In genomic region chr9:86122309-86122708, GRCh38 we compare ENCODE assay signal across 1 cellular context.
TF ChIP-seq lines count a peak whose summit lies in the region.

No MANE protein-coding gene starts in this region.

TF ChIP-seq in HepG2, 621 proteins besides CTCF, POLR2A, EP300 and RAD21:
- TF ChIP-seq SMAD3 (CRISPR knock-in tag; IDR thresholded peaks at IDR 0.05): no peak
- no peak for TF ChIP-seq ZSCAN30 (CRISPR knock-in tag; IDR thresholded peaks at IDR 0.05)
- TF ChIP-seq ZNF34 (CRISPR knock-in tag; IDR thresholded peaks at IDR 0.05; ENCODE audit: borderline replicate concordance): no peak
- no peak for TF ChIP-seq ZBTB38 (CRISPR knock-in tag; IDR thresholded peaks at IDR 0.05)
- TF ChIP-seq PBX2 (CRISPR knock-in tag; IDR thresholded peaks at IDR 0.05): no peak
- TF ChIP-seq, protein P1, sequence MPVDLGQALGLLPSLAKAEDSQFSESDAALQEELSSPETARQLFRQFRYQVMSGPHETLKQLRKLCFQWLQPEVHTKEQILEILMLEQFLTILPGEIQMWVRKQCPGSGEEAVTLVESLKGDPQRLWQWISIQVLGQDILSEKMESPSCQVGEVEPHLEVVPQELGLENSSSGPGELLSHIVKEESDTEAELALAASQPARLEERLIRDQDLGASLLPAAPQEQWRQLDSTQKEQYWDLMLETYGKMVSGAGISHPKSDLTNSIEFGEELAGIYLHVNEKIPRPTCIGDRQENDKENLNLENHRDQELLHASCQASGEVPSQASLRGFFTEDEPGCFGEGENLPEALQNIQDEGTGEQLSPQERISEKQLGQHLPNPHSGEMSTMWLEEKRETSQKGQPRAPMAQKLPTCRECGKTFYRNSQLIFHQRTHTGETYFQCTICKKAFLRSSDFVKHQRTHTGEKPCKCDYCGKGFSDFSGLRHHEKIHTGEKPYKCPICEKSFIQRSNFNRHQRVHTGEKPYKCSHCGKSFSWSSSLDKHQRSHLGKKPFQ (CRISPR knock-in tag; IDR thresholded peaks at IDR 0.05; ENCODE audit: insufficient replicate concordance): no peak
- no peak for TF ChIP-seq ZNF691 (CRISPR knock-in tag; IDR thresholded peaks at IDR 0.05; ENCODE audit: borderline replicate concordance, low read depth)
- TF ChIP-seq ZNF790 (CRISPR knock-in tag; IDR thresholded peaks at IDR 0.05; ENCODE audit: borderline replicate concordance): no peak
- TF ChIP-seq, protein P2, sequence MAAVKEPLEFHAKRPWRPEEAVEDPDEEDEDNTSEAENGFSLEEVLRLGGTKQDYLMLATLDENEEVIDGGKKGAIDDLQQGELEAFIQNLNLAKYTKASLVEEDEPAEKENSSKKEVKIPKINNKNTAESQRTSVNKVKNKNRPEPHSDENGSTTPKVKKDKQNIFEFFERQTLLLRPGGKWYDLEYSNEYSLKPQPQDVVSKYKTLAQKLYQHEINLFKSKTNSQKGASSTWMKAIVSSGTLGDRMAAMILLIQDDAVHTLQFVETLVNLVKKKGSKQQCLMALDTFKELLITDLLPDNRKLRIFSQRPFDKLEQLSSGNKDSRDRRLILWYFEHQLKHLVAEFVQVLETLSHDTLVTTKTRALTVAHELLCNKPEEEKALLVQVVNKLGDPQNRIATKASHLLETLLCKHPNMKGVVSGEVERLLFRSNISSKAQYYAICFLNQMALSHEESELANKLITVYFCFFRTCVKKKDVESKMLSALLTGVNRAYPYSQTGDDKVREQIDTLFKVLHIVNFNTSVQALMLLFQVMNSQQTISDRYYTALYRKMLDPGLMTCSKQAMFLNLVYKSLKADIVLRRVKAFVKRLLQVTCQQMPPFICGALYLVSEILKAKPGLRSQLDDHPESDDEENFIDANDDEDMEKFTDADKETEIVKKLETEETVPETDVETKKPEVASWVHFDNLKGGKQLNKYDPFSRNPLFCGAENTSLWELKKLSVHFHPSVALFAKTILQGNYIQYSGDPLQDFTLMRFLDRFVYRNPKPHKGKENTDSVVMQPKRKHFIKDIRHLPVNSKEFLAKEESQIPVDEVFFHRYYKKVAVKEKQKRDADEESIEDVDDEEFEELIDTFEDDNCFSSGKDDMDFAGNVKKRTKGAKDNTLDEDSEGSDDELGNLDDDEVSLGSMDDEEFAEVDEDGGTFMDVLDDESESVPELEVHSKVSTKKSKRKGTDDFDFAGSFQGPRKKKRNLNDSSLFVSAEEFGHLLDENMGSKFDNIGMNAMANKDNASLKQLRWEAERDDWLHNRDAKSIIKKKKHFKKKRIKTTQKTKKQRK (IDR thresholded peaks at IDR 0.05; ENCODE audit: low read length): no peak
- no peak for TF ChIP-seq ZNF205 (CRISPR knock-in tag; IDR thresholded peaks at IDR 0.05)
- TF ChIP-seq IRX3 (CRISPR knock-in tag; IDR thresholded peaks at IDR 0.05; ENCODE audit: borderline replicate concordance, low read depth): no peak
- no peak for TF ChIP-seq ZNF607 (CRISPR knock-in tag; IDR thresholded peaks at IDR 0.05; ENCODE audit: borderline replicate concordance)
TF ChIP-seq in HepG2: peak in this region for 0.
